Comparison of ENCODE assay signal across 9 cellular contexts in the genomic region with DNA sequence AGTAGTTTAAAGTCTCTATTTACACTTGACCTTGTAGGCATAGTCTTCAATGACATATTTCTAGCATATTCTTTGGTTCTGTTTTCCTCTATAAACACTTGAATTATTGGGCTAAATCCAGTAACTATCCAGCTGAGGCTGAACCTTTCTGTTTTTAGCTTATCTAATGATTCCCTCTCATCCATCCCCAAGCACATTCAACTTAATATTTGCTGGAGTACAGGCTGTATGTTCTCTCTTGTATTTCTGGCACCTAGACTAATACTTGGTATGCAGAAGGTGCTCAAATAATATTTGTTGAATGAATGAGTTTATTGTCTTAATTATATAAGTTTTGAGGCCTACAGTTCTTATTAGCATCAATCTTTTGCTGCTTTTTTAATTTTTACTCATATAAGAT.
"Had no signal": no experiment of that assay in that cellular context is flagged by ENCODE, and none has a peak within 500 bp of the region (broad histone marks: within the 10 kb centered on the region; RNA-seq: fewer than 3 reads in every experiment).

No MANE protein-coding gene starts in this region.

- H3K4me3 Mint-ChIP-seq: HFFc6, IgD-negative memory B cell had no signal

- H3K9me3 ChIP-seq: HAP-1 had no signal

- H3K9me3 Mint-ChIP-seq: HFFc6, IgD-negative memory B cell had no signal

- H3K36me3 ChIP-seq: HAP-1 had no signal

- H3K4me3 ChIP-seq: GM23248, HAP-1 had no signal

- ATAC-seq: HCT116, HepG2 had no signal

- H3K27ac Mint-ChIP-seq: HFFc6 had no signal

- H3K27ac ChIP-seq: GM23248, HL-60 had no signal

- DNase-seq: GM23248, GOT3, H7, HFFc6 had no signal

- H3K4me1 ChIP-seq: HAP-1 had no signal
